In genomic region chr4:168076989-168077725, GRCh38 we compare ENCODE assay signal across 8 cellular contexts. TPM values are rescaled to one million over a fixed set of nuclear protein-coding genes. Genes with fewer than 3 reads are reported as not detected.
DNase-seq lines count a peak whose midpoint lies in the region; FAIRE-seq and TF ChIP-seq lines count a peak whose summit lies in the region.

No MANE protein-coding gene starts in this region.

- no peak overlapping the region for H2AFZ ChIP-seq in KMS-11 (ENCODE audit: low read depth)
- no peak overlapping the region for H2AFZ ChIP-seq in mammary epithelial cell (ENCODE audit: low read depth, low read length)

- peak; percentile 83 for FAIRE-seq in H54 (lab: Jason Lieb, UNC)

- no peaks in the 10 kb centered on the region for H3K9me3 ChIP-seq in mammary epithelial cell (replicated peaks; ENCODE audit: insufficient read depth, low read length)

- H3K4me3 ChIP-seq in KMS-11 (IDR thresholded peaks at IDR 0.05; ENCODE audit: insufficient read depth, low read depth, low read length) (no peak overlapping the region), mammary epithelial cell (replicated peaks in 1 of 3; ENCODE audit: insufficient read depth in 1 of 3, low read depth in 2 of 3, low read length in 3 of 3) (no peak overlapping the region)

- in situ Hi-C loops in SK-MEL-5 (cut with HindIII; ENCODE audit: low pct_unique_long_range_greater_than_20kb, low sequenced_read_pairs) (no loop called here), mammary epithelial cell (cut with MboI; ENCODE audit: low sequenced_read_pairs in 2 of 2) (no loop called here)

- BruUV-seq in mammary epithelial cell (replicated peaks; lab: Mats Ljungman, UMichigan) = no TSS peak

- dilution Hi-C loops in mammary epithelial cell (cut with HindIII; ENCODE audit: low sequenced_read_pairs) = no loop called here

- H4K20me1 ChIP-seq in KMS-11 (ENCODE audit: insufficient read depth) (no peaks in the 10 kb centered on the region), mammary epithelial cell (ENCODE audit: insufficient read depth, low read length) (no peaks in the 10 kb centered on the region)

- H3K79me2 ChIP-seq in KMS-11 (ENCODE audit: insufficient read depth, low read depth) (no peaks in the 10 kb centered on the region), mammary epithelial cell (ENCODE audit: insufficient read depth, low read length) (no peaks in the 10 kb centered on the region)

- 0% methylated on average over 2 of the region's 2 CpGs for WGBS in mammary epithelial cell (ENCODE audit: low coverage, missing lambda C conversion rate)

- TF ChIP-seq CTCF in KMS-11 (conservative IDR thresholded peaks at IDR 0.05; ENCODE audit: low read depth, low read length) (peak; percentile 95), mammary epithelial cell (conservative IDR thresholded peaks at IDR 0.05 in 1 of 2, IDR thresholded peaks at IDR 0.05 in 1 of 2; ENCODE audit: extremely low read depth in 1 of 2, insufficient read depth in 1 of 2, low read depth in 1 of 2, low read length in 2 of 2) (peak; percentile 97 to 99)

- H3K4me2 ChIP-seq in KMS-11 (no peak overlapping the region), mammary epithelial cell (ENCODE audit: insufficient read depth, low read depth, low read length) (no peak overlapping the region)

- H3K36me3 ChIP-seq in KMS-11 (ENCODE audit: insufficient read depth) (no peaks in the 10 kb centered on the region), mammary epithelial cell (ENCODE audit: insufficient read depth, low read length) (no peaks in the 10 kb centered on the region)

- TF ChIP-seq POLR2A in H54 (IDR thresholded peaks at IDR 0.05; ENCODE audit: low read depth, low read length) = no peak

- no peak overlapping the region for H3K27ac ChIP-seq in KMS-11
- no peak overlapping the region for H3K27ac ChIP-seq in mammary epithelial cell (ENCODE audit: insufficient read depth, low read depth, low read length)

- H3K9ac ChIP-seq in KMS-11 (no peak overlapping the region), mammary epithelial cell (ENCODE audit: insufficient read depth, low read length) (no peak overlapping the region)

- H3K4me1 ChIP-seq in KMS-11 (ENCODE audit: low read depth, poor library complexity, severe bottlenecking) (no peaks in the 10 kb centered on the region), mammary epithelial cell (ENCODE audit: insufficient read depth, low read length) (no peaks in the 10 kb centered on the region)

- DNase-seq in activated CD4-positive, alpha-beta T cell treated with anti-CD3 and anti-CD28 coated beads for 24 hours (ENCODE audit: low read depth in 2 of 2) = peak; percentile 5 to 36
- DNase-seq in activated CD4-positive, alpha-beta T cell treated with anti-CD3 and anti-CD28 coated beads for 1 hour = no peak
- DNase-seq in H54 (ENCODE audit: insufficient read length, low spot score) = peak; percentile 2
- peak; percentile 87 for DNase-seq in SK-MEL-5 (ENCODE audit: low read depth, low spot score)
- peak; percentile 59 for DNase-seq in mammary epithelial cell
- peak; percentile 69 for DNase-seq in kidney glomerular epithelial cell (lab: John Stamatoyannopoulos, UW)
- peak in 2 of 3 experiments; percentile 3 to 25 for DNase-seq in stimulated activated CD4-positive, alpha-beta T cell treated with anti-CD3 and anti-CD28 coated beads, TNF-alpha, amount 100 ng/mL, for 24 hours (ENCODE audit: low read depth in 3 of 3)

- H3K27me3 ChIP-seq in KMS-11 (ENCODE audit: insufficient read depth, low read depth) (no peaks in the 10 kb centered on the region), mammary epithelial cell (ENCODE audit: insufficient read depth, low read length) (no peaks in the 10 kb centered on the region)

- CTCF ChIA-PET in mammary epithelial cell (lab: Charles Lee; ENCODE audit: low non-redundant PET) = no interaction called here

- intact Hi-C loops in mammary epithelial cell (cut with micrococcal nuclease) = loop anchor here (1.0 to 10.0 kb wide), 7 partner anchors 49 to 1056 kb away; no protein-coding TSS in a partner anchor

RNA-seq across cellular contexts. Expression of gene ANXA10, which starts 15.2 kb away (rescaled TPM):
- total RNA-seq in SK-MEL-5 (2014; rRNA removed; shearing (Covaris generic)) = not detected in 2 replicates
- polyA plus RNA-seq in SK-MEL-5 (2015; cell fraction: cytosol; rRNA removed) = not detected in 2 replicates
- not detected in 2 replicates for polyA plus RNA-seq in SK-MEL-5 (2015; cell fraction: nucleus; rRNA removed)
- total RNA-seq in mammary epithelial cell = not detected
- 0.05 TPM for polyA plus RNA-seq in mammary epithelial cell
- not detected for polyA minus RNA-seq in mammary epithelial cell
